Comparison of ENCODE assay signal across 8 cellular contexts in the genomic region with DNA sequence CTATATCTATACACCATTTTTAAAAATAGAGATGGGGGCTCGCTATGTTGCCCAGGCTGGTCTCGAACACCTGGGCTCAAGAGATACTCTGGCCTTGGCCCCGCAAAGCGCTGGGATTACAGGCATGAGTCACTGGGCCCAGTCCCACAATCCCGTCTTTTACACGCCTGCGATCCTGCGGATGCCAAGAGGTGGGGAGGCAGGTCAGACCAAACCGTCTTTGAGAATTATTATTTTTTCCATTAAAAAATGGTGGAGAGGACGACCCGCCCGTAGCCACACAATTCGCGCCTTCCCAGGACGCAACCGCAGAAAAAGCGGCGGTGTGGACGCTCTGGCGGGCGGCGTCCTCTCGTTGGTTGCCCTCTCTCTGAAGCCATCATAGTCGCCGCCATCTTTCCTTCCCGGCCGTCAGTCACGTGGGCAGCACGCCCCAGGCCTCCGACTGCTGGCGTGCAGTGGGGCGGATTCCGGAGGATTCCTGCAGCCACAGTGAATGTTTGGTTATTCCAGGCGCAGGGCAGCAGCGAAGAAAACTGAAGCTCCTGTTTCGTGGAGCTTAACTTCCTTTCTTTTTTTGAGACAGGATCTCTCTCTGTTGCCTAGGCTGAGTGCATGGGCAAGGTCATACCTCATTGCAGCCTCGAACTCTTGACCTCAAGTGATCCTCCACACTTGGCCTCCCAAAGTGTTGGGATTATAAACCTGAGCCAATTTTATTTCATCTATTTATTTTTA. TPM values are rescaled to one million over a fixed set of nuclear protein-coding genes. Genes with fewer than 3 reads are reported as not detected.
DNase-seq lines count a peak whose midpoint lies in the region; ATAC-seq and TF ChIP-seq lines count a peak whose summit lies in the region.

No MANE protein-coding gene starts in this region.

- H3K4me1 ChIP-seq in breast epithelium (peaks cover 0 to 8% of the 10 kb centered on the region in 2 donors), iPS-20b (ENCODE audit: insufficient read depth, low read length) (peaks cover 13% of the 10 kb centered on the region; the same call in 1 of the 2 replicates), skeletal muscle satellite cell (ENCODE audit: control insufficient read depth, insufficient read depth, low read length) (peaks cover 4% of the 10 kb centered on the region)

- H3K36me3 ChIP-seq in breast epithelium = no peaks in the 10 kb centered on the region
- H3K36me3 ChIP-seq in iPS-20b (ENCODE audit: insufficient read depth, low read depth, low read length) = no peaks in the 10 kb centered on the region
- H3K36me3 ChIP-seq in skeletal muscle satellite cell (ENCODE audit: insufficient read depth, low read length) = no peaks in the 10 kb centered on the region

- H3K4me3 ChIP-seq in WI38 (ENCODE audit: low read depth, low read length) (peak overlapping the region; percentile 40), breast epithelium (peak overlapping the region; percentile 32 to 62 (median 52)), iPS-20b (ENCODE audit: low read length) (peak overlapping the region; percentile 69), skeletal muscle satellite cell (ENCODE audit: low read length) (peak overlapping the region; percentile 63)

- intact Hi-C loops in CD14-positive monocyte (cut with micrococcal nuclease) = no loop called here
- intact Hi-C loops in breast epithelium (cut with DNase I; ENCODE audit: low total_unique reads) = no loop called here

- H3K36me3 Mint-ChIP-seq in CD14-positive monocyte = no peaks in the 10 kb centered on the region

- no peaks in the 10 kb centered on the region for H3K9me3 Mint-ChIP-seq in CD14-positive monocyte

- no peak for TF ChIP-seq CTCF in CD14-positive monocyte (IDR thresholded peaks at IDR 0.05)
- no peak for TF ChIP-seq CTCF in WI38 (IDR thresholded peaks at IDR 0.05; ENCODE audit: low read depth, low read length)
- TF ChIP-seq CTCF in breast epithelium (IDR thresholded peaks at IDR 0.05) = no peak

- no peak for TF ChIP-seq POLR2A in breast epithelium (IDR thresholded peaks at IDR 0.05)

- H3K27me3 ChIP-seq in breast epithelium = no peaks in the 10 kb centered on the region
- no peaks in the 10 kb centered on the region for H3K27me3 ChIP-seq in iPS-20b (ENCODE audit: insufficient read depth, low read length)
- H3K27me3 ChIP-seq in skeletal muscle satellite cell (ENCODE audit: control insufficient read depth, insufficient read depth, low read length) = no peaks in the 10 kb centered on the region

- H3K9me3 ChIP-seq in breast epithelium (no peaks in the 10 kb centered on the region), iPS-20b (ENCODE audit: insufficient read depth, low read depth, low read length) (no peaks in the 10 kb centered on the region), skeletal muscle satellite cell (replicated peaks; ENCODE audit: low read length) (no peaks in the 10 kb centered on the region)

- peak overlapping the region; percentile 74 for H3K4me2 ChIP-seq in skeletal muscle satellite cell (ENCODE audit: low read length)

- H3K4me3 Mint-ChIP-seq in CD14-positive monocyte = peak overlapping the region; percentile 78 to 86

- peaks cover 4 to 6% (median 4%) of the 10 kb centered on the region in 3 donors for H3K27me3 Mint-ChIP-seq in CD14-positive monocyte (ENCODE audit: low read depth in 3 of 3)

- H3K9ac ChIP-seq in iPS-20b (ENCODE audit: low read depth, low read length) = peak overlapping the region; percentile 96
- H3K9ac ChIP-seq in skeletal muscle satellite cell (ENCODE audit: low read depth, low read length) = peak overlapping the region; percentile 72

- H3K27ac ChIP-seq in breast epithelium (peak overlapping the region; percentile 92 to 93), iPS-20b (ENCODE audit: low read length) (peak overlapping the region; percentile 95)

- DNase-seq in CD14-positive monocyte (ENCODE audit: low spot score) = peak; percentile 75
- DNase-seq in NCI-H187 (lab: John Stamatoyannopoulos, UW) = peak; percentile 64 to 93
- peak; percentile 91 to 94 for DNase-seq in breast epithelium (ENCODE audit: low spot score in 2 of 2)

- peak; percentile 77 for ATAC-seq in GM21529 (IDR thresholded peaks at IDR 0.05; ENCODE audit: unreplicated experiment)
- ATAC-seq in HG03457 (IDR thresholded peaks at IDR 0.05; ENCODE audit: unreplicated experiment) = no peak

- H3K4me1 Mint-ChIP-seq in CD14-positive monocyte = peaks cover 18% of the 10 kb centered on the region

- H3K27ac Mint-ChIP-seq in CD14-positive monocyte = peak overlapping the region; percentile 50 to 83 (median 64)

RNA-seq across cellular contexts. Expression of gene EPHB4, which starts 9.9 kb away (rescaled TPM):
- polyA plus RNA-seq in CD14-positive monocyte = 1 to 10 TPM; 5.0 to 6.5 TPM
- 10 to 100 TPM; 21.4 to 64.9 (median 31.8) TPM for total RNA-seq in breast epithelium
- 13.1 and 14.4 TPM in 2 replicates for total RNA-seq in skeletal muscle satellite cell (2012; rRNA removed)

RNA-seq across cellular contexts. Expression of gene SLC12A9, which starts 15.2 kb away (rescaled TPM):
- polyA plus RNA-seq in CD14-positive monocyte = 10 to 100 TPM; 18.8 to 19.3 TPM
- 10 to 100 TPM; 13.3 to 18.0 (median 16.7) TPM for total RNA-seq in breast epithelium
- 12.9 and 18.6 TPM in 2 replicates for total RNA-seq in skeletal muscle satellite cell (2012; rRNA removed)

RNA-seq across cellular contexts. Expression of gene TRIP6, which starts 29.9 kb away (rescaled TPM):
- polyA plus RNA-seq in CD14-positive monocyte = 1 to 10 TPM; 1.9 to 5.9 TPM
- 10 to 100 TPM; 45.3 to 62.8 (median 49.8) TPM for total RNA-seq in breast epithelium
- total RNA-seq in skeletal muscle satellite cell (2012; rRNA removed) = 76.2 and 107 TPM in 2 replicates

RNA-seq across cellular contexts. Expression of gene SRRT, which starts 37.6 kb away (rescaled TPM):
- polyA plus RNA-seq in CD14-positive monocyte = 10 to 100 TPM; 26.9 to 29.6 TPM
- 100 to 1,000 TPM in 2 of 3 donors, 10 to 100 TPM in 1; 45.8 to 111 (median 104) TPM for total RNA-seq in breast epithelium
- 33.4 and 37.5 TPM in 2 replicates for total RNA-seq in skeletal muscle satellite cell (2012; rRNA removed)

RNA-seq across cellular contexts. Expression of gene UFSP1, which starts 52.2 kb away (rescaled TPM):
- under 1 TPM; 0.57 to 0.76 TPM for polyA plus RNA-seq in CD14-positive monocyte
- 1 to 10 TPM; 2.9 to 4.2 (median 3.7) TPM for total RNA-seq in breast epithelium
- 5.0 and 9.4 TPM in 2 replicates for total RNA-seq in skeletal muscle satellite cell (2012; rRNA removed)
